ENCODE assay signal across 32 cellular contexts in genomic region chr4:58606303-58606702, GRCh38.
"Had no signal": no experiment of that assay in that cellular context is flagged by ENCODE, and none has a peak within 500 bp of the region (broad histone marks: within the 10 kb centered on the region; RNA-seq: fewer than 3 reads in every experiment).

No MANE protein-coding gene starts in this region.

- DNase-seq: activated B cell treated with CpG ODN at 0.5 μM for 24 hours; activated CD4-positive, alpha-beta memory T cell treated with anti-CD3 and anti-CD28 coated beads for 36 hours; activated CD4-positive, alpha-beta T cell treated with anti-CD3 and anti-CD28 coated beads for 4 hours; activated CD4-positive, alpha-beta T cell treated with anti-CD3 and anti-CD28 coated beads, Interleukin-2, amount 10 ng/mL, durations not matched to agents 24 days and 14 days; activated CD4-positive, alpha-beta T cell treated with anti-CD3 and anti-CD28 coated beads, Interleukin-2, amount 50 U/mL, for 1 hour; activated CD4-positive, alpha-beta T cell treated with anti-CD3 and anti-CD28 coated beads, Interleukin-2, amount 50 U/mL, for 4 hours; activated CD4-positive, CD25-positive, alpha-beta regulatory T cell treated with anti-CD3 and anti-CD28 coated beads, Interleukin-2, amount 50 U/mL, for 72 hours; activated CD8-positive, alpha-beta memory T cell treated with anti-CD3 and anti-CD28 coated beads, Interleukin-2, amount 50 U/mL, for 4 hours; activated CD8-positive, alpha-beta T cell treated with anti-CD3 and anti-CD28 coated beads for 36 hours; activated effector memory CD4-positive, alpha-beta T cell treated with anti-CD3 and anti-CD28 coated beads, Interleukin-2, amount 50 U/mL, for 16 hours; activated gamma-delta T cell treated with Interleukin-2 at 50 U/mL for 16 hours; activated naive CD4-positive, alpha-beta T cell; activated naive CD4-positive, alpha-beta T cell treated with anti-CD3 and anti-CD28 coated beads for 36 hours; activated naive CD8-positive, alpha-beta T cell treated with anti-CD3 and anti-CD28 coated beads, Interleukin-2, amount 10 ng/mL, durations not matched to agents 7 days and 5 days; activated naive CD8-positive, alpha-beta T cell treated with anti-CD3 and anti-CD28 coated beads, Interleukin-2, amount 50 U/mL, for 24 hours; activated T-cell treated with anti-CD3 and anti-CD28 coated beads for 4 hours; activated T-cell treated with anti-CD3 and anti-CD28 coated beads, Interleukin-2, amount 50 U/mL, for 1 hour; activated T-cell treated with anti-CD3 and anti-CD28 coated beads, Interleukin-2, amount 50 U/mL, for 4 hours; activated T-cell treated with anti-CD3 and anti-CD28 coated beads, Interleukin-2, amount 50 U/mL, for 72 hours; amygdala; anterior cingulate cortex; brain microvascular endothelial cell; caudate nucleus; cerebellar nuclear complex; T-helper 2 cell; T-helper 9 cell had no signal

- ATAC-seq: activated CD8-positive, alpha-beta T cell treated with anti-CD3 and anti-CD28 coated beads for 36 hours; activated naive CD8-positive, alpha-beta T cell treated with anti-CD3 and anti-CD28 coated beads, Interleukin-2, amount 50 U/mL, for 24 hours; activated T-cell treated with anti-CD3 and anti-CD28 coated beads, Interleukin-2, amount 50 U/mL, for 4 hours; activated T-cell treated with anti-CD3 and anti-CD28 coated beads, Interleukin-2, amount 50 U/mL, for 72 hours; activated T-helper 17 cell treated with anti-CD3 and anti-CD28 coated beads, Interleukin-2, amount 50 U/mL, for 72 hours had no signal

- FAIRE-seq: bronchial epithelial cell, TTC549 had no signal

- H3K27me3 ChIP-seq: ascending aorta, brain microvascular endothelial cell, cardiac muscle cell had no signal

- H3K4me3 ChIP-seq: ascending aorta, cardiac muscle cell had no signal

- H3K36me3 ChIP-seq: ascending aorta, brain microvascular endothelial cell, cardiac muscle cell had no signal

- H3K27ac ChIP-seq: ascending aorta, brain microvascular endothelial cell, cardiac muscle cell, VCaP had no signal

- H3K4me1 ChIP-seq: ascending aorta had no signal

- H3K9me3 ChIP-seq: ascending aorta had no signal
